In genomic region chr3:150412599-150413069, GRCh38 we compare ENCODE assay signal across 8 cellular contexts. TPM values are rescaled to one million over a fixed set of nuclear protein-coding genes. Genes with fewer than 3 reads are reported as not detected.
DNase-seq lines count a peak whose midpoint lies in the region; ATAC-seq and TF ChIP-seq lines count a peak whose summit lies in the region.

No MANE protein-coding gene starts in this region.

- in situ Hi-C loops in T47D (cut with HindIII; ENCODE audit: low pct_unique_long_range_greater_than_20kb, low sequenced_read_pairs): no loop called here

- H3K9me3 ChIP-seq in left ventricle myocardium inferior (replicated peaks) (no peaks in the 10 kb centered on the region), lower lobe of right lung (no peaks in the 10 kb centered on the region)

- H3K36me3 ChIP-seq in left ventricle myocardium inferior (no peaks in the 10 kb centered on the region), lower lobe of right lung (no peaks in the 10 kb centered on the region)

- peaks cover 94% of the 10 kb centered on the region for H3K4me1 ChIP-seq in left ventricle myocardium inferior
- H3K4me1 ChIP-seq in lower lobe of right lung: peaks cover 48% of the 10 kb centered on the region

- H3K9me3 Mint-ChIP-seq in type B pancreatic cell: no peaks in the 10 kb centered on the region

- H3K27me3 Mint-ChIP-seq in type B pancreatic cell: no peaks in the 10 kb centered on the region

- TF ChIP-seq CTCF in left ventricle myocardium inferior (IDR thresholded peaks at IDR 0.05; ENCODE audit: borderline replicate concordance) (no peak), lower lobe of right lung (IDR thresholded peaks at IDR 0.05) (no peak), type B pancreatic cell (conservative IDR thresholded peaks at IDR 0.05) (no peak)

- intact Hi-C loops in left ventricle myocardium inferior (cut with micrococcal nuclease): loop anchor here (10.0 kb wide), 1 partner anchor 82 kb away; no protein-coding TSS in a partner anchor
- intact Hi-C loops in Right ventricle myocardium inferior (cut with DNase I): loop anchor here (10.0 kb wide), 1 partner anchor 158 kb away; no protein-coding TSS in a partner anchor
- intact Hi-C loops in lower lobe of right lung (cut with DNase I): loop anchor here (10.0 kb wide), 1 partner anchor 82 kb away; no protein-coding TSS in a partner anchor

- no peak for DNase-seq in left ventricle myocardium inferior
- no peak for DNase-seq in Right ventricle myocardium inferior (ENCODE audit: missing footprints)
- peak; percentile 11 for DNase-seq in NCI-H774 (lab: John Stamatoyannopoulos, UW)
- DNase-seq in T47D (ENCODE audit: low read depth in 1 of 2, low spot score in 1 of 2): peak; percentile 37 to 53
- DNase-seq in lower lobe of right lung: no peak
- no peak for DNase-seq in type B pancreatic cell (ENCODE audit: extremely low spot score, unreplicated experiment)
- no peak for DNase-seq in effector CD8-positive, alpha-beta T cell (lab: John Stamatoyannopoulos, UW)

- H3K4me3 ChIP-seq in left ventricle myocardium inferior: peak overlapping the region; percentile 88
- H3K4me3 ChIP-seq in lower lobe of right lung: peak overlapping the region; percentile 88

- H3K4me1 Mint-ChIP-seq in type B pancreatic cell (ENCODE audit: unreplicated experiment): peaks cover 40% of the 10 kb centered on the region

- peak overlapping the region; percentile 83 for H3K27ac Mint-ChIP-seq in type B pancreatic cell

- H3K27me3 ChIP-seq in left ventricle myocardium inferior (ENCODE audit: low read depth): no peaks in the 10 kb centered on the region
- no peaks in the 10 kb centered on the region for H3K27me3 ChIP-seq in lower lobe of right lung (ENCODE audit: low read depth)

- ATAC-seq in Right ventricle myocardium inferior (no peak), lower lobe of right lung (no peak), HG02840 (IDR thresholded peaks at IDR 0.05; ENCODE audit: low FRiP score, unreplicated experiment) (no peak)

- peak overlapping the region; percentile 98 for H3K4me3 Mint-ChIP-seq in type B pancreatic cell

- no peak overlapping the region for H3K27ac ChIP-seq in left ventricle myocardium inferior (replicated peaks)
- H3K27ac ChIP-seq in lower lobe of right lung: no peak overlapping the region

- H3K36me3 Mint-ChIP-seq in type B pancreatic cell: peaks cover 47% of the 10 kb centered on the region

RNA-seq across cellular contexts. Expression of gene TSC22D2, which starts 4.5 kb away (rescaled TPM):
- total RNA-seq in left ventricle myocardium inferior (21.9 TPM), Right ventricle myocardium inferior (19.8 TPM), lower lobe of right lung (21.3 TPM), type B pancreatic cell (ENCODE audit: low replicate concordance) (64.4 and 106 TPM in 2 replicates)

Comparison
In these comparisons a context has a peak if more than half of its experiments do, and no peak if none do; other contexts are left out.
1. DNase-seq: peak in NCI-H774 (single experiment) and T47D (2 of 2); none in left ventricle myocardium inferior (single experiment), Right ventricle myocardium inferior (single experiment), lower lobe of right lung (single experiment), type B pancreatic cell (single experiment) and effector CD8-positive, alpha-beta T cell (single experiment).